9 cellular contexts compared by ENCODE assay signal in the genomic region with DNA sequence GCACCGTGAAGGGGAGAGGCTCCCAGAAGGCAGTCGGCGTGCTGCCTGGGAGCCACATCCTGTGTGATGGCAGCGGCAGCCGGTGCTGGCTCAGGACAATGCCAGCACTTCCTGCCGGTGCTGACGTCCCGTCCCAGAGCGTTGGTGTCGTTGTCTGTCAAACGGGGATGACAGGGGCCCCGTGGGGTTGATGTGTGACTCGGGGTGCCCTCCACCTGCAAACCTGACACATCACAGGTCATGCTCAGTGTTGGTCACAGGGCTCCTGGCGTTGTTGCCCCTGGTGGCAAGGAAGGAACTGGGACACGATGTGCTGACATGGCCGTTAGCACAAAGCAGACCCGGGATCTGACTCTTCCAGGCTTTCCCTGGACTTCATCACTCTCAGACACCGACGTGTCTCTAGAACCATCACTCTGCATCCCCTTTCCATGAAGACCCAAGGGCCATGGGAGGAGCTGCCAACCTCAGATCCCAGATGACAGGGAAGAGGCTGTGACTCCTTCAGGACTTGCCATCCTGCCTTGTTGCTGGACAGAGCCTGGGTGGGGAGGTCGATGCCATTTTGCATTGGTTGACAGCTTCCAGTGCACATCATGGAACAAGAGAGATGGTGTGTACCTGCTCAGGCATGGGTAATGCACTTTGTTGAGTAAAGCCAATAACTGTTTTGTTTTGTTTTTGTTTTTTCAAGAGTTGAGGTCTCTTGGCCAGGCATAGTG. TPM values are rescaled to one million over a fixed set of nuclear protein-coding genes. Genes with fewer than 3 reads are reported as not detected.
DNase-seq lines count a peak whose midpoint lies in the region; ATAC-seq and TF ChIP-seq lines count a peak whose summit lies in the region.
"Had no signal": no experiment of that assay in that cellular context is flagged by ENCODE, and none has a peak within 500 bp of the region (broad histone marks: within the 10 kb centered on the region; RNA-seq: fewer than 3 reads in every experiment).

No MANE protein-coding gene starts in this region.

- TF ChIP-seq POLR2A in stomach (IDR thresholded peaks at IDR 0.05) = no peak

- H2AFZ ChIP-seq in Karpas-422 (ENCODE audit: low read length) = no peak overlapping the region

- no peaks in the 10 kb centered on the region for H3K9me3 Mint-ChIP-seq in naive B cell
- H3K9me3 Mint-ChIP-seq: nephron had no signal

- H3K36me3 Mint-ChIP-seq in naive B cell = peaks cover 0 to 4% of the 10 kb centered on the region in 2 donors

- no peaks in the 10 kb centered on the region for H3K9me3 ChIP-seq in stomach
- no peaks in the 10 kb centered on the region for H3K9me3 ChIP-seq in Karpas-422 (ENCODE audit: low read length)

- no peaks in the 10 kb centered on the region for H3K79me2 ChIP-seq in Karpas-422 (ENCODE audit: low read length)

- H3K4me1 Mint-ChIP-seq in naive B cell = peaks cover 5 to 14% (median 8%) of the 10 kb centered on the region in 3 donors
- H3K4me1 Mint-ChIP-seq: nephron had no signal

- H3K27me3 ChIP-seq in stomach = peaks cover 0 to 17% (median 0%) of the 10 kb centered on the region in 3 donors
- H3K27me3 ChIP-seq in Karpas-422 (ENCODE audit: low read length) = no peaks in the 10 kb centered on the region

- H3K36me3 ChIP-seq in stomach (peaks cover 0 to 5% (median 0%) of the 10 kb centered on the region in 4 donors), Karpas-422 (ENCODE audit: insufficient read depth, low read length) (no peaks in the 10 kb centered on the region)

- H3K27ac ChIP-seq in stomach (no peak overlapping the region), Karpas-422 (ENCODE audit: low read length) (no peak overlapping the region)

- ATAC-seq in naive B cell (ENCODE audit: low read depth in 2 of 2) (peak; percentile 53 to 68), HG03280 (IDR thresholded peaks at IDR 0.05; ENCODE audit: unreplicated experiment) (no peak), GM18867 (IDR thresholded peaks at IDR 0.05; ENCODE audit: unreplicated experiment) (no peak)

- intact Hi-C loops in stomach (cut with DNase I; ENCODE audit: low total_unique reads) = no loop called here

- H3K4me3 ChIP-seq in stomach = no peak overlapping the region
- H3K4me3 ChIP-seq in Karpas-422 (ENCODE audit: low read length) = no peak overlapping the region

- no peak overlapping the region for H3K4me2 ChIP-seq in Karpas-422 (ENCODE audit: low read depth, low read length, poor library complexity, severe bottlenecking)

- no peak for TF ChIP-seq EP300 in stomach (IDR thresholded peaks at IDR 0.05)

- no peaks in the 10 kb centered on the region for H3K9me2 ChIP-seq in Karpas-422 (replicated peaks; ENCODE audit: insufficient read depth, low read length)

- H3K9ac ChIP-seq in Karpas-422 (ENCODE audit: low read length) = no peak overlapping the region

- H4K20me1 ChIP-seq in Karpas-422 (ENCODE audit: insufficient read depth, low read depth, low read length) = no peaks in the 10 kb centered on the region

- peak overlapping the region in 5 of 8 donors; percentile 20 to 54 (median 43) for H3K4me3 Mint-ChIP-seq in naive B cell
- H3K4me3 Mint-ChIP-seq: nephron had no signal

- DNase-seq in NCI-H748 (lab: John Stamatoyannopoulos, UW; ENCODE audit: unreplicated experiment) (peak; percentile 38), NCI-H748 treated with DMSO at 0.1 percent for 48 hours (lab: John Stamatoyannopoulos, UW) (no peak), activated T-helper 1 cell treated with Interleukin-2 at 50 U/mL for 16 hours (ENCODE audit: low read depth) (peak; percentile 54), naive B cell (no peak), stomach (peak; percentile 40), Karpas-422 (no peak)

- WGBS in stomach, 5 donors = 25 to 50% (median 32%) methylated on average over 10 to 20 of the region's 20 CpGs

- H3K27ac Mint-ChIP-seq in naive B cell = peak overlapping the region in 1 of 6 donors; percentile 11
- H3K27ac Mint-ChIP-seq: nephron had no signal

- H3K4me1 ChIP-seq in stomach = peaks cover 0 to 6% (median 3%) of the 10 kb centered on the region in 4 donors
- no peaks in the 10 kb centered on the region for H3K4me1 ChIP-seq in Karpas-422 (ENCODE audit: low read length)

- H3K27me3 Mint-ChIP-seq in naive B cell = peaks cover 0 to 22% (median 3%) of the 10 kb centered on the region in 3 donors

- TF ChIP-seq CTCF in stomach (IDR thresholded peaks at IDR 0.05) = no peak

RNA-seq across cellular contexts. Expression of a gene that starts 21.5 kb away (rescaled TPM):
- polyA plus RNA-seq in naive B cell (ENCODE audit: low read depth in 6 of 6) = 1 to 10 TPM in 3 of 6 donors, under 1 TPM in 2, not detected in 1; 0.78 to 2.0 (median 1.2) TPM
- 1 to 10 TPM in 3 of 5 donors, under 1 TPM in 1, not detected in 1; 0.29 to 1.8 (median 1.4) TPM for total RNA-seq in stomach
- 1 to 10 TPM in 2 of 3 donors, under 1 TPM in 1; 0.92 to 1.7 (median 1.6) TPM for polyA plus RNA-seq in stomach
- not detected in 2 replicates for total RNA-seq in Karpas-422 (2014; rRNA removed; shearing (Covaris generic); ENCODE audit: low replicate concordance)

RNA-seq across cellular contexts. Expression of a gene that starts 34.7 kb away (rescaled TPM):
- polyA plus RNA-seq in naive B cell (ENCODE audit: low read depth in 6 of 6) (10 to 100 TPM in 4 of 6 donors, 1 to 10 TPM in 2; 5.2 to 18.3 (median 11.6) TPM), stomach (1 to 10 TPM in 2 of 3 donors, under 1 TPM in 1; 0.85 to 1.6 (median 1.5) TPM)
- total RNA-seq in stomach = 1 to 10 TPM in 4 of 5 donors, not detected in 1; 1.2 to 3.5 (median 2.5) TPM
- total RNA-seq in Karpas-422 (2014; rRNA removed; shearing (Covaris generic); ENCODE audit: low replicate concordance) = 31.6 and 43.9 TPM in 2 replicates

Comparison
In these comparisons a context has a peak if more than half of its experiments do, and no peak if none do; other contexts are left out.
1. DNase-seq: peak in NCI-H748 (single experiment), activated T-helper 1 cell treated with Interleukin-2 at 50 U/mL for 16 hours (single experiment) and stomach (single experiment); none in NCI-H748 treated with DMSO at 0.1 percent for 48 hours (single experiment), naive B cell (single experiment) and Karpas-422 (single experiment).
2. ATAC-seq: peak in naive B cell (2 of 2); none in HG03280 (single experiment) and GM18867 (single experiment).